In the genomic region with DNA sequence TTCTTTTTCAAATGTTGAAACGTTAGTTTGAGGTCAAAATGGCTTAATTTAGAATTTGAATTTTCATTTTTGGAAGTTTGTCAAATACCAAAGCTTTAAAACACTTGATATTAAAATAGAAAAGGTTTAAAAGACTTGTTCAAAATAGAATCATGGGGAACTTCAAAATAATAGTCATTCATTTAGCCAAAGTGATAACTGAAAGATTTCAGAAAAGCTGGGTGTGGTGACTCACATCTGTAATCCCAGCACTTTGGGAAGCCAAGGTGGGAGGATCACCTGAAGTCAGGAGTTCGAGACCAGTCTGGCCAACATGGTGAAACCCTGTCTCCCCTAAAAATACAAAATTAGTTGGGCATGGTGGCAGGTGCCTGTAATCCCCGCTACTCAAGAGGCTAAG, we compare ENCODE assay signal across 1 cellular context.
A peak's percentile ranks its signal among the peaks of the same experiment; 100 is the strongest.
TF ChIP-seq lines count a peak whose summit lies in the region.

No MANE protein-coding gene starts in this region.

TF ChIP-seq in K562, 482 proteins besides CTCF, POLR2A, EP300 and RAD21:
- no peak for TF ChIP-seq BRF1 (IDR thresholded peaks at IDR 0.05; ENCODE audit: borderline replicate concordance, extremely low read depth, insufficient read length)
- TF ChIP-seq PURB (CRISPR knock-in tag; IDR thresholded peaks at IDR 0.05; ENCODE audit: low read depth), result no peak
- no peak for TF ChIP-seq ZNF121 (CRISPR knock-in tag; conservative IDR thresholded peaks at IDR 0.05)
- TF ChIP-seq RBM15 (IDR thresholded peaks at IDR 0.05; ENCODE audit: insufficient read depth, low read length), result no peak
- TF ChIP-seq, protein P1, sequence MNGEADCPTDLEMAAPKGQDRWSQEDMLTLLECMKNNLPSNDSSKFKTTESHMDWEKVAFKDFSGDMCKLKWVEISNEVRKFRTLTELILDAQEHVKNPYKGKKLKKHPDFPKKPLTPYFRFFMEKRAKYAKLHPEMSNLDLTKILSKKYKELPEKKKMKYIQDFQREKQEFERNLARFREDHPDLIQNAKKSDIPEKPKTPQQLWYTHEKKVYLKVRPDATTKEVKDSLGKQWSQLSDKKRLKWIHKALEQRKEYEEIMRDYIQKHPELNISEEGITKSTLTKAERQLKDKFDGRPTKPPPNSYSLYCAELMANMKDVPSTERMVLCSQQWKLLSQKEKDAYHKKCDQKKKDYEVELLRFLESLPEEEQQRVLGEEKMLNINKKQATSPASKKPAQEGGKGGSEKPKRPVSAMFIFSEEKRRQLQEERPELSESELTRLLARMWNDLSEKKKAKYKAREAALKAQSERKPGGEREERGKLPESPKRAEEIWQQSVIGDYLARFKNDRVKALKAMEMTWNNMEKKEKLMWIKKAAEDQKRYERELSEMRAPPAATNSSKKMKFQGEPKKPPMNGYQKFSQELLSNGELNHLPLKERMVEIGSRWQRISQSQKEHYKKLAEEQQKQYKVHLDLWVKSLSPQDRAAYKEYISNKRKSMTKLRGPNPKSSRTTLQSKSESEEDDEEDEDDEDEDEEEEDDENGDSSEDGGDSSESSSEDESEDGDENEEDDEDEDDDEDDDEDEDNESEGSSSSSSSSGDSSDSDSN (IDR thresholded peaks at IDR 0.05; ENCODE audit: borderline replicate concordance in 1 of 2, low read depth in 2 of 2, low read length in 2 of 2), result no peak
- peak; percentile 85 for TF ChIP-seq MYNN (IDR thresholded peaks at IDR 0.05)
- TF ChIP-seq MYNN (CRISPR knock-in tag; IDR thresholded peaks at IDR 0.05), result no peak
- TF ChIP-seq KDM4B (IDR thresholded peaks at IDR 0.05; ENCODE audit: borderline replicate concordance in 2 of 2, low read depth in 1 of 2), result no peak
- TF ChIP-seq, protein P2, sequence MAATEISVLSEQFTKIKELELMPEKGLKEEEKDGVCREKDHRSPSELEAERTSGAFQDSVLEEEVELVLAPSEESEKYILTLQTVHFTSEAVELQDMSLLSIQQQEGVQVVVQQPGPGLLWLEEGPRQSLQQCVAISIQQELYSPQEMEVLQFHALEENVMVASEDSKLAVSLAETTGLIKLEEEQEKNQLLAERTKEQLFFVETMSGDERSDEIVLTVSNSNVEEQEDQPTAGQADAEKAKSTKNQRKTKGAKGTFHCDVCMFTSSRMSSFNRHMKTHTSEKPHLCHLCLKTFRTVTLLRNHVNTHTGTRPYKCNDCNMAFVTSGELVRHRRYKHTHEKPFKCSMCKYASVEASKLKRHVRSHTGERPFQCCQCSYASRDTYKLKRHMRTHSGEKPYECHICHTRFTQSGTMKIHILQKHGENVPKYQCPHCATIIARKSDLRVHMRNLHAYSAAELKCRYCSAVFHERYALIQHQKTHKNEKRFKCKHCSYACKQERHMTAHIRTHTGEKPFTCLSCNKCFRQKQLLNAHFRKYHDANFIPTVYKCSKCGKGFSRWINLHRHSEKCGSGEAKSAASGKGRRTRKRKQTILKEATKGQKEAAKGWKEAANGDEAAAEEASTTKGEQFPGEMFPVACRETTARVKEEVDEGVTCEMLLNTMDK (IDR thresholded peaks at IDR 0.05; ENCODE audit: borderline replicate concordance, insufficient read depth, low read depth, low read length, poor library complexity, severe bottlenecking), result no peak
- no peak for TF ChIP-seq POLR3G (IDR thresholded peaks at IDR 0.05; ENCODE audit: extremely low read depth, insufficient read length, insufficient replicate concordance)
